In genomic region chr12:130640496-130640895, GRCh38 we compare ENCODE assay signal across 31 cellular contexts.
"Had no signal": no experiment of that assay in that cellular context is flagged by ENCODE, and none has a peak within 500 bp of the region (broad histone marks: within the 10 kb centered on the region; RNA-seq: fewer than 3 reads in every experiment).

No MANE protein-coding gene starts in this region.

- H3K4me3 ChIP-seq: adrenal gland, body of pancreas, breast epithelium, cardiac muscle cell, coronary artery, dorsolateral prefrontal cortex had no signal

- DNase-seq: activated CD4-positive, alpha-beta memory T cell treated with anti-CD3 and anti-CD28 coated beads for 36 hours; activated CD4-positive, alpha-beta T cell treated with anti-CD3 and anti-CD28 coated beads for 36 hours; activated CD4-positive, alpha-beta T cell treated with anti-CD3 and anti-CD28 coated beads, Interleukin-2, amount 10 ng/mL, durations not matched to agents 24 days and 14 days; activated CD4-positive, CD25-positive, alpha-beta regulatory T cell; activated CD4-positive, CD25-positive, alpha-beta regulatory T cell treated with anti-CD3 and anti-CD28 coated beads, Interleukin-2, amount 50 U/mL, for 72 hours; activated CD8-positive, alpha-beta memory T cell treated with anti-CD3 and anti-CD28 coated beads, Interleukin-2, amount 10 ng/mL, durations not matched to agents 7 days and 5 days; activated CD8-positive, alpha-beta memory T cell treated with anti-CD3 and anti-CD28 coated beads, Interleukin-2, amount 50 U/mL, for 4 hours; activated CD8-positive, alpha-beta T cell treated with anti-CD3 and anti-CD28 coated beads, Interleukin-2, amount 10 ng/mL, durations not matched to agents 7 days and 5 days; activated effector memory CD4-positive, alpha-beta T cell treated with anti-CD3 and anti-CD28 coated beads, Interleukin-2, amount 50 U/mL, for 16 hours; activated naive CD4-positive, alpha-beta T cell treated with anti-CD3 and anti-CD28 coated beads for 36 hours; activated naive CD8-positive, alpha-beta T cell treated with anti-CD3 and anti-CD28 coated beads for 36 hours; activated naive CD8-positive, alpha-beta T cell treated with anti-CD3 and anti-CD28 coated beads, Interleukin-2, amount 50 U/mL, for 24 hours; activated T-cell treated with anti-CD3 and anti-CD28 coated beads, Interleukin-2, amount 50 U/mL, for 1 hour; activated T-cell treated with anti-CD3 and anti-CD28 coated beads, Interleukin-2, amount 50 U/mL, for 48 hours; adrenal gland; amygdala; aorta; central memory CD4-positive, alpha-beta T cell; cerebellar nuclear complex; dorsolateral prefrontal cortex; effector memory CD4-positive, alpha-beta T cell; endodermal cell; foreskin fibroblast; head of caudate nucleus; T-helper 1 cell; T-helper 17 cell; T1000 had no signal

- H3K9me3 ChIP-seq: adrenal gland, body of pancreas had no signal

- H3K27me3 ChIP-seq: adrenal gland, body of pancreas, breast epithelium, cardiac muscle cell, dorsolateral prefrontal cortex had no signal

- H3K36me3 ChIP-seq: adrenal gland, breast epithelium, cardiac muscle cell had no signal

- H3K4me1 ChIP-seq: adrenal gland, body of pancreas, breast epithelium had no signal

- H3K27ac ChIP-seq: adrenal gland, body of pancreas, breast epithelium, cardiac muscle cell, coronary artery, dorsolateral prefrontal cortex had no signal
